14 cellular contexts compared by ENCODE assay signal in genomic region chr10:8400151-8400550, GRCh38.
DNase-seq lines count a peak whose midpoint lies in the region; ATAC-seq and TF ChIP-seq lines count a peak whose summit lies in the region.
"Had no signal": no experiment of that assay in that cellular context is flagged by ENCODE, and none has a peak within 500 bp of the region (broad histone marks: within the 10 kb centered on the region; RNA-seq: fewer than 3 reads in every experiment).

No MANE protein-coding gene starts in this region.

- no peak for ATAC-seq in stimulated activated effector memory CD8-positive, alpha-beta T cell treated with anti-CD3 and anti-CD28 coated beads, Interleukin-12 subunit alpha, Interleukin-12 subunit beta, amount 100 ng/mL, for 72 hours
- no peak for ATAC-seq in GM21367 (IDR thresholded peaks at IDR 0.05; ENCODE audit: unreplicated experiment)
- ATAC-seq: HepG2 had no signal

- H3K27ac Mint-ChIP-seq in T-helper 2 cell treated with Interferon-gamma antibody and Interleukin-4, amounts not matched to agents 5 μg/mL and 100 μg/mL, for 36 hours: peak overlapping the region; percentile 91
- H3K27ac Mint-ChIP-seq in activated T-helper 2 cell treated with anti-CD3 and anti-CD28 coated beads, Interferon-gamma antibody, Interleukin-2, Interleukin-4, amounts not matched to agents 10 μg/mL and 5 μg/mL and 100 μg/mL, durations not matched to agents 14 hours and 24 hours and 36 hours: peak overlapping the region; percentile 98
- peak overlapping the region; percentile 17 for H3K27ac Mint-ChIP-seq in stimulated activated effector memory CD8-positive, alpha-beta T cell treated with anti-CD3 and anti-CD28 coated beads, Interleukin-12 subunit alpha, Interleukin-12 subunit beta, amount 100 ng/mL, for 72 hours
- no peak overlapping the region for H3K27ac Mint-ChIP-seq in MCF 10A (ENCODE audit: low read depth, unreplicated experiment)

- H3K27ac ChIP-seq in SJCRH30: no peak overlapping the region
- H3K27ac ChIP-seq: 22Rv1, BLaER1 had no signal

- H3K4me1 Mint-ChIP-seq in T-helper 2 cell treated with Interferon-gamma antibody and Interleukin-4, amounts not matched to agents 5 μg/mL and 100 μg/mL, for 36 hours (ENCODE audit: low read depth): peaks cover 81% of the 10 kb centered on the region
- peaks cover 83% of the 10 kb centered on the region for H3K4me1 Mint-ChIP-seq in activated T-helper 2 cell treated with anti-CD3 and anti-CD28 coated beads, Interferon-gamma antibody, Interleukin-2, Interleukin-4, amounts not matched to agents 10 μg/mL and 5 μg/mL and 100 μg/mL, durations not matched to agents 14 hours and 24 hours and 36 hours (ENCODE audit: low read depth)
- H3K4me1 Mint-ChIP-seq in stimulated activated effector memory CD8-positive, alpha-beta T cell treated with anti-CD3 and anti-CD28 coated beads, Interleukin-12 subunit alpha, Interleukin-12 subunit beta, amount 100 ng/mL, for 72 hours: peaks cover 60% of the 10 kb centered on the region
- H3K4me1 Mint-ChIP-seq in MCF 10A (ENCODE audit: insufficient read depth, unreplicated experiment): peaks cover 15% of the 10 kb centered on the region

- no peaks in the 10 kb centered on the region for H3K27me3 ChIP-seq in SJCRH30
- H3K27me3 ChIP-seq: BLaER1 had no signal

- no peak overlapping the region for H3K4me3 ChIP-seq in SJCRH30
- H3K4me3 ChIP-seq: BLaER1 had no signal

- CTCF ChIA-PET in MCF 10A (lab: Yijun Ruan, JAX): interaction anchor here (1.1 kb wide), 1 partner anchor 686 kb away, joined by 4 read pairs; no protein-coding TSS in a partner anchor

- POLR2A ChIA-PET in MCF 10A (lab: Yijun Ruan, JAX): no interaction called here

- no peaks in the 10 kb centered on the region for H3K9me3 Mint-ChIP-seq in T-helper 2 cell treated with Interferon-gamma antibody and Interleukin-4, amounts not matched to agents 5 μg/mL and 100 μg/mL, for 36 hours
- H3K9me3 Mint-ChIP-seq in activated T-helper 2 cell treated with anti-CD3 and anti-CD28 coated beads, Interferon-gamma antibody, Interleukin-2, Interleukin-4, amounts not matched to agents 10 μg/mL and 5 μg/mL and 100 μg/mL, durations not matched to agents 14 hours and 24 hours and 36 hours: no peaks in the 10 kb centered on the region
- H3K9me3 Mint-ChIP-seq in stimulated activated effector memory CD8-positive, alpha-beta T cell treated with anti-CD3 and anti-CD28 coated beads, Interleukin-12 subunit alpha, Interleukin-12 subunit beta, amount 100 ng/mL, for 72 hours: peaks cover 2% of the 10 kb centered on the region
- H3K9me3 Mint-ChIP-seq in MCF 10A (ENCODE audit: unreplicated experiment): no peaks in the 10 kb centered on the region
- H3K9me3 Mint-ChIP-seq: H9 had no signal

- intact Hi-C loops in activated T-helper 2 cell treated with anti-CD3 and anti-CD28 coated beads, Interferon-gamma antibody, Interleukin-2, Interleukin-4, amounts not matched to agents 10 μg/mL and 5 μg/mL and 100 μg/mL, durations not matched to agents 14 hours and 24 hours and 36 hours (cut with micrococcal nuclease): loop anchor here (5.0 kb wide), 4 partner anchors 348 to 692 kb away; partner anchors contain the start of gene GATA3
- intact Hi-C loops in MCF 10A (cut with micrococcal nuclease): no loop called here

- no peaks in the 10 kb centered on the region for H3K27me3 Mint-ChIP-seq in T-helper 2 cell treated with Interferon-gamma antibody and Interleukin-4, amounts not matched to agents 5 μg/mL and 100 μg/mL, for 36 hours (ENCODE audit: low read depth)
- H3K27me3 Mint-ChIP-seq in activated T-helper 2 cell treated with anti-CD3 and anti-CD28 coated beads, Interferon-gamma antibody, Interleukin-2, Interleukin-4, amounts not matched to agents 10 μg/mL and 5 μg/mL and 100 μg/mL, durations not matched to agents 14 hours and 24 hours and 36 hours (ENCODE audit: low read depth): no peaks in the 10 kb centered on the region
- no peaks in the 10 kb centered on the region for H3K27me3 Mint-ChIP-seq in MCF 10A (ENCODE audit: insufficient read depth, unreplicated experiment)

- H3K4me3 Mint-ChIP-seq in T-helper 2 cell treated with Interferon-gamma antibody and Interleukin-4, amounts not matched to agents 5 μg/mL and 100 μg/mL, for 36 hours: no peak overlapping the region
- no peak overlapping the region for H3K4me3 Mint-ChIP-seq in activated T-helper 2 cell treated with anti-CD3 and anti-CD28 coated beads, Interferon-gamma antibody, Interleukin-2, Interleukin-4, amounts not matched to agents 10 μg/mL and 5 μg/mL and 100 μg/mL, durations not matched to agents 14 hours and 24 hours and 36 hours (ENCODE audit: low read depth)
- no peak overlapping the region for H3K4me3 Mint-ChIP-seq in stimulated activated effector memory CD8-positive, alpha-beta T cell treated with anti-CD3 and anti-CD28 coated beads, Interleukin-12 subunit alpha, Interleukin-12 subunit beta, amount 100 ng/mL, for 72 hours
- H3K4me3 Mint-ChIP-seq in MCF 10A (ENCODE audit: unreplicated experiment): no peak overlapping the region
- H3K4me3 Mint-ChIP-seq: H9 had no signal

- DNase-seq in T-helper 2 cell treated with Interferon-gamma antibody and Interleukin-4, amounts not matched to agents 5 μg/mL and 100 μg/mL, for 36 hours (ENCODE audit: low spot score): no peak
- DNase-seq in T-helper 2 cell (no peak), RPMI7951 (ENCODE audit: low read depth) (peak; percentile 16), MCF 10A (ENCODE audit: unreplicated experiment) (no peak), SJCRH30 (no peak)
- DNase-seq in activated T-helper 2 cell treated with anti-CD3 and anti-CD28 coated beads, Interferon-gamma antibody, Interleukin-2, Interleukin-4, amounts not matched to agents 10 μg/mL and 5 μg/mL and 100 μg/mL, durations not matched to agents 14 hours and 24 hours and 36 hours (ENCODE audit: low spot score): no peak
- DNase-seq in stimulated activated effector memory CD8-positive, alpha-beta T cell treated with anti-CD3 and anti-CD28 coated beads, Interleukin-12 subunit alpha, Interleukin-12 subunit beta, amount 100 ng/mL, for 72 hours (ENCODE audit: low spot score in 2 of 2): no peak
- DNase-seq: AML-193, DMS53, H9 had no signal

- BruUV-seq in MCF 10A (replicated peaks; lab: Mats Ljungman, UMichigan): no TSS peak

- H3K36me3 Mint-ChIP-seq in T-helper 2 cell treated with Interferon-gamma antibody and Interleukin-4, amounts not matched to agents 5 μg/mL and 100 μg/mL, for 36 hours (ENCODE audit: low read depth): peaks cover 6% of the 10 kb centered on the region
- H3K36me3 Mint-ChIP-seq in activated T-helper 2 cell treated with anti-CD3 and anti-CD28 coated beads, Interferon-gamma antibody, Interleukin-2, Interleukin-4, amounts not matched to agents 10 μg/mL and 5 μg/mL and 100 μg/mL, durations not matched to agents 14 hours and 24 hours and 36 hours (ENCODE audit: low read depth): peaks cover 72% of the 10 kb centered on the region
- no peaks in the 10 kb centered on the region for H3K36me3 Mint-ChIP-seq in stimulated activated effector memory CD8-positive, alpha-beta T cell treated with anti-CD3 and anti-CD28 coated beads, Interleukin-12 subunit alpha, Interleukin-12 subunit beta, amount 100 ng/mL, for 72 hours
- H3K36me3 Mint-ChIP-seq in MCF 10A (ENCODE audit: insufficient read depth, unreplicated experiment): peaks cover 3% of the 10 kb centered on the region

- no peaks in the 10 kb centered on the region for H3K36me3 ChIP-seq in SJCRH30
- H3K36me3 ChIP-seq: BLaER1 had no signal

- TF ChIP-seq CTCF in MCF 10A (IDR thresholded peaks at IDR 0.05; ENCODE audit: unreplicated experiment): no peak

- no peaks in the 10 kb centered on the region for H3K4me1 ChIP-seq in SJCRH30

- H3K9me3 ChIP-seq in SJCRH30 (replicated peaks): no peaks in the 10 kb centered on the region
- H3K9me3 ChIP-seq: BLaER1 had no signal
